ENCODE assay signal across 2 cellular contexts in genomic region chr15:80343610-80344009, GRCh38.
TF ChIP-seq lines count a peak whose summit lies in the region.

No MANE protein-coding gene starts in this region.

TF ChIP-seq in IMR-90, 13 proteins besides CTCF, POLR2A, EP300 and RAD21:
- TF ChIP-seq USF2 (IDR thresholded peaks at IDR 0.05; ENCODE audit: low read depth, low read length) (peak; percentile 46; the same call in 1 of the 2 replicates), RCOR1 (IDR thresholded peaks at IDR 0.05; ENCODE audit: insufficient replicate concordance, low read length) (no peak), FOS (IDR thresholded peaks at IDR 0.05; ENCODE audit: low read depth, low read length) (no peak)

TF ChIP-seq in SK-N-SH, 30 proteins besides CTCF, POLR2A, EP300 and RAD21 (continued from another document):
- TF ChIP-seq USF1 (IDR thresholded peaks at IDR 0.05; ENCODE audit: borderline replicate concordance, low read depth) (no peak), NFIC (IDR thresholded peaks at IDR 0.05; ENCODE audit: borderline replicate concordance) (no peak), ELF1 (IDR thresholded peaks at IDR 0.05) (no peak), MEF2A (IDR thresholded peaks at IDR 0.05; ENCODE audit: borderline replicate concordance, low read depth) (no peak), RCOR1 (IDR thresholded peaks at IDR 0.05; ENCODE audit: low read length) (no peak), GATA2 (CRISPR knock-in tag; IDR thresholded peaks at IDR 0.05) (no peak), FOXM1 (IDR thresholded peaks at IDR 0.05; ENCODE audit: low read depth) (no peak), FOXJ3 (CRISPR knock-in tag; IDR thresholded peaks at IDR 0.05) (no peak), IRF3 (IDR thresholded peaks at IDR 0.05; ENCODE audit: low read depth, low read length) (no peak), SMC3 (IDR thresholded peaks at IDR 0.05; ENCODE audit: low read depth, low read length) (no peak), TCF12 (IDR thresholded peaks at IDR 0.05) (no peak), FOSL2 (IDR thresholded peaks at IDR 0.05; ENCODE audit: borderline replicate concordance, low read depth) (no peak), YY1 (IDR thresholded peaks at IDR 0.05; ENCODE audit: low read depth) (no peak), EZH2phosphoT487 (IDR thresholded peaks at IDR 0.05; ENCODE audit: borderline replicate concordance, low read depth) (no peak), TAF1 (IDR thresholded peaks at IDR 0.05; ENCODE audit: borderline replicate concordance, low read depth, low read length) (no peak), REST (IDR thresholded peaks at IDR 0.05; ENCODE audit: low read depth, low read length) (no peak), NRF1 (IDR thresholded peaks at IDR 0.05; ENCODE audit: low read depth, low read length) (no peak), USF2 (IDR thresholded peaks at IDR 0.05; ENCODE audit: borderline replicate concordance, low read depth, low read length) (no peak), RXRA (IDR thresholded peaks at IDR 0.05; ENCODE audit: borderline replicate concordance, low read depth) (no peak)
